Comparison of ENCODE assay signal across 15 cellular contexts in genomic region chr6:125273965-125274364, GRCh38. TPM values are rescaled to one million over a fixed set of nuclear protein-coding genes. Genes with fewer than 3 reads are reported as not detected.
DNase-seq lines count a peak whose midpoint lies in the region; ATAC-seq and TF ChIP-seq lines count a peak whose summit lies in the region.
"Had no signal": no experiment of that assay in that cellular context is flagged by ENCODE, and none has a peak within 500 bp of the region (broad histone marks: within the 10 kb centered on the region; RNA-seq: fewer than 3 reads in every experiment).

No MANE protein-coding gene starts in this region.

- no peaks in the 10 kb centered on the region for H3K9me3 ChIP-seq in heart right ventricle
- no peaks in the 10 kb centered on the region for H3K9me3 ChIP-seq in right cardiac atrium (ENCODE audit: control insufficient read depth, low read length)
- H3K9me3 ChIP-seq in upper lobe of right lung: no peaks in the 10 kb centered on the region
- H3K9me3 ChIP-seq: lower lobe of right lung had no signal

- ATAC-seq in heart right ventricle: peak in 7 of 8 donors; percentile 24 to 68 (median 60)
- no peak for ATAC-seq in right cardiac atrium
- ATAC-seq in upper lobe of right lung: peak; percentile 18
- ATAC-seq in sciatic nerve: no peak
- ATAC-seq in GM18868 (IDR thresholded peaks at IDR 0.05; ENCODE audit: unreplicated experiment): no peak
- no peak for ATAC-seq in GM19395 (IDR thresholded peaks at IDR 0.05; ENCODE audit: unreplicated experiment)

- 85 to 87% methylated on average over 7 of the region's 7 CpGs for WGBS in heart right ventricle, 2 donors
- 90% methylated on average over 7 of the region's 7 CpGs for WGBS in right cardiac atrium

- H3K36me3 ChIP-seq in heart right ventricle: peaks cover 0 to 66% (median 17%) of the 10 kb centered on the region in 9 donors
- H3K36me3 ChIP-seq in upper lobe of right lung: peaks cover 27% of the 10 kb centered on the region

- H3K27ac ChIP-seq in heart right ventricle: peak overlapping the region in 2 of 10 donors; percentile 16
- no peak overlapping the region for H3K27ac ChIP-seq in right cardiac atrium (ENCODE audit: low read length)
- H3K27ac ChIP-seq in upper lobe of right lung: no peak overlapping the region
- H3K27ac ChIP-seq: lower lobe of right lung, parathyroid adenoma had no signal

- DNase-seq in heart right ventricle: peak in 1 of 2 donors; percentile 36
- DNase-seq in right cardiac atrium: no peak
- peak; percentile 7 for DNase-seq in T1000 (lab: John Stamatoyannopoulos, UW)
- peak; percentile 57 for DNase-seq in fibroblast of pulmonary artery (ENCODE audit: low read depth)
- DNase-seq in upper lobe of right lung: no peak
- DNase-seq in sciatic nerve (ENCODE audit: low spot score): no peak
- DNase-seq: amniotic stem cell; GOT3; lower lobe of right lung; MV-4-11; NCI-H748 treated with DMSO at 0.1 percent for 48 hours; stimulated activated CD4-positive, alpha-beta T cell treated with anti-CD3 and anti-CD28 coated beads, Interleukin-4, amount 100 ng/mL, for 1 hour had no signal

- H3K27me3 ChIP-seq in heart right ventricle: no peaks in the 10 kb centered on the region
- H3K27me3 ChIP-seq in right cardiac atrium (ENCODE audit: control insufficient read depth, insufficient read depth): no peaks in the 10 kb centered on the region
- H3K27me3 ChIP-seq in upper lobe of right lung: no peaks in the 10 kb centered on the region

- H3K4me3 ChIP-seq in heart right ventricle (no peak overlapping the region), right cardiac atrium (ENCODE audit: low read length) (no peak overlapping the region), fibroblast of pulmonary artery (replicated peaks; ENCODE audit: low read depth, low read length) (no peak overlapping the region), upper lobe of right lung (no peak overlapping the region)
- H3K4me3 ChIP-seq: lower lobe of right lung had no signal

- H3K4me1 ChIP-seq in heart right ventricle: peaks cover 0 to 15% (median 3%) of the 10 kb centered on the region in 9 donors
- H3K4me1 ChIP-seq in right cardiac atrium (ENCODE audit: control insufficient read depth, insufficient read depth, low read length): no peaks in the 10 kb centered on the region
- H3K4me1 ChIP-seq in upper lobe of right lung: no peaks in the 10 kb centered on the region
- H3K4me1 ChIP-seq: lower lobe of right lung had no signal

- no peak for TF ChIP-seq CTCF in heart right ventricle (IDR thresholded peaks at IDR 0.05)
- TF ChIP-seq CTCF in fibroblast of pulmonary artery (IDR thresholded peaks at IDR 0.05; ENCODE audit: low read length, missing control alignments): no peak
- TF ChIP-seq CTCF in upper lobe of right lung (IDR thresholded peaks at IDR 0.05): no peak

- intact Hi-C loops in heart right ventricle (cut with DNase I): loop anchor here in 1 of 10 donors (10.0 kb wide), 1 partner anchor 109 kb away; no protein-coding TSS in a partner anchor
- intact Hi-C loops in right cardiac atrium (cut with DNase I): no loop called here
- intact Hi-C loops in upper lobe of right lung (cut with DNase I): no loop called here
- intact Hi-C loops in sciatic nerve (cut with DNase I): no loop called here

RNA-seq across cellular contexts. Expression of gene HDDC2, which starts 27.8 kb away (rescaled TPM):
- total RNA-seq in heart right ventricle (100 to 1,000 TPM in 5 of 10 donors, 10 to 100 TPM in 5; 70.9 to 107 (median 95.1) TPM), right cardiac atrium (100 to 1,000 TPM in 2 of 4 donors, 10 to 100 TPM in 2; 83.0 to 103 (median 93.7) TPM), upper lobe of right lung (51.7 TPM), sciatic nerve (58.4 TPM)
- polyA plus RNA-seq in heart right ventricle (100 to 1,000 TPM; 103 TPM), right cardiac atrium (157 TPM)

Comparison
In these comparisons a context has a peak if more than half of its experiments do, and no peak if none do; other contexts are left out.
1. ATAC-seq: peak in heart right ventricle (7 of 8) and upper lobe of right lung (single experiment); none in right cardiac atrium (0 of 2), sciatic nerve (single experiment), GM18868 (single experiment) and GM19395 (single experiment).
2. DNase-seq: peak in T1000 (single experiment) and fibroblast of pulmonary artery (single experiment); none in right cardiac atrium (0 of 3), upper lobe of right lung (single experiment) and sciatic nerve (single experiment).